8 cellular contexts compared by ENCODE assay signal in genomic region chr10:70232155-70232858, GRCh38. TPM values are rescaled to one million over a fixed set of nuclear protein-coding genes. Genes with fewer than 3 reads are reported as not detected.
DNase-seq lines count a peak whose midpoint lies in the region; ATAC-seq and TF ChIP-seq lines count a peak whose summit lies in the region.

No MANE protein-coding gene starts in this region.

- H3K4me3 ChIP-seq in GM08714 (ENCODE audit: low read length) (peak overlapping the region; percentile 95), endodermal cell (ENCODE audit: low read length) (peak overlapping the region; percentile 90), mucosa of descending colon (peak overlapping the region; percentile 75)

- H3K36me3 ChIP-seq in endodermal cell (ENCODE audit: control insufficient read depth, insufficient read depth, low read length) (peaks cover 27% of the 10 kb centered on the region), mucosa of descending colon (ENCODE audit: low read depth) (no peaks in the 10 kb centered on the region)

- no peak overlapping the region for H3K27ac ChIP-seq in endodermal cell (ENCODE audit: low read depth, low read length)

- ATAC-seq in mucosa of descending colon (peak; percentile 53), GM21390 (IDR thresholded peaks at IDR 0.05; ENCODE audit: unreplicated experiment) (no peak), GM21367 (IDR thresholded peaks at IDR 0.05; ENCODE audit: unreplicated experiment) (no peak)
- ATAC-seq in stimulated activated naive CD8-positive, alpha-beta T cell treated with anti-CD3 and anti-CD28 coated beads, Interleukin-15, amount 100 ng/mL, for 72 hours, result peak; percentile 39

- H3K4me1 ChIP-seq in endodermal cell (ENCODE audit: control insufficient read depth, insufficient read depth, low read length), result no peaks in the 10 kb centered on the region
- peaks cover 36% of the 10 kb centered on the region for H3K4me1 ChIP-seq in mucosa of descending colon (ENCODE audit: low read depth)

- 2 to 3% methylated on average over 12 to 39 of the region's 39 CpGs for WGBS in endodermal cell (ENCODE audit: insufficient coverage in 1 of 2, insufficient read length in 1 of 2), 2 experiments

- POLR2A ChIA-PET in activated CD4-positive, alpha-beta memory T cell treated with anti-CD3 and anti-CD28 coated beads, Interleukin-2, amount 10 ng/mL, durations not matched to agents 7 days and 5 days (lab: Charles Lee), result interaction anchor here (0.7 to 3.9 kb wide), 21 partner anchors 11 to 370 kb away, joined by 3 to 49 read pairs (median 4); partner anchors contain the start of genes EIF4EBP2, PRF1, SAR1A and TYSND1

- CTCF ChIA-PET in activated CD4-positive, alpha-beta memory T cell treated with anti-CD3 and anti-CD28 coated beads, Interleukin-2, amount 10 ng/mL, durations not matched to agents 7 days and 5 days (lab: Charles Lee), result interaction anchor here (0.6 to 4.0 kb wide), 14 partner anchors 10 to 654 kb away, joined by 3 to 62 read pairs (median 4); partner anchors contain the start of gene TYSND1

- TF ChIP-seq CTCF in endodermal cell (conservative IDR thresholded peaks at IDR 0.05) (no peak), mucosa of descending colon (IDR thresholded peaks at IDR 0.05) (no peak)

- H3K9me3 ChIP-seq in endodermal cell (ENCODE audit: control insufficient read depth, low read length), result peaks cover 4% of the 10 kb centered on the region
- no peaks in the 10 kb centered on the region for H3K9me3 ChIP-seq in mucosa of descending colon

- peak overlapping the region; percentile 82 for H3K9ac ChIP-seq in endodermal cell (ENCODE audit: extremely low read depth, low read length, poor library complexity, severe bottlenecking)

- H3K27me3 ChIP-seq in endodermal cell (ENCODE audit: control insufficient read depth, insufficient read depth, low read length, poor library complexity, severe bottlenecking), result no peaks in the 10 kb centered on the region

- H3K9me3 Mint-ChIP-seq in activated CD4-positive, alpha-beta memory T cell treated with anti-CD3 and anti-CD28 coated beads, Interleukin-2, amount 10 ng/mL, durations not matched to agents 7 days and 5 days, result no peaks in the 10 kb centered on the region
- peaks cover 8% of the 10 kb centered on the region for H3K9me3 Mint-ChIP-seq in endodermal cell
- no peaks in the 10 kb centered on the region for H3K9me3 Mint-ChIP-seq in stimulated activated naive CD8-positive, alpha-beta T cell treated with anti-CD3 and anti-CD28 coated beads, Interleukin-15, amount 100 ng/mL, for 72 hours

- DNase-seq in NAMALWA (ENCODE audit: low spot score), result peak; percentile 52
- DNase-seq in activated CD4-positive, alpha-beta memory T cell treated with anti-CD3 and anti-CD28 coated beads, Interleukin-2, amount 10 ng/mL, durations not matched to agents 7 days and 5 days, result peak; percentile 51
- DNase-seq in endodermal cell, result peak; percentile 71
- DNase-seq in mucosa of descending colon, result peak; percentile 79 to 81 (median 79)
- DNase-seq in stimulated activated naive CD8-positive, alpha-beta T cell treated with anti-CD3 and anti-CD28 coated beads, Interleukin-15, amount 100 ng/mL, for 72 hours, result peak; percentile 36 to 49

- intact Hi-C loops in mucosa of descending colon (cut with DNase I, micrococcal nuclease), result no loop called here

- H3K27ac Mint-ChIP-seq in activated CD4-positive, alpha-beta memory T cell treated with anti-CD3 and anti-CD28 coated beads, Interleukin-2, amount 10 ng/mL, durations not matched to agents 7 days and 5 days, result peak overlapping the region; percentile 73
- peak overlapping the region; percentile 94 for H3K27ac Mint-ChIP-seq in endodermal cell
- peak overlapping the region; percentile 38 to 99 for H3K27ac Mint-ChIP-seq in stimulated activated naive CD8-positive, alpha-beta T cell treated with anti-CD3 and anti-CD28 coated beads, Interleukin-15, amount 100 ng/mL, for 72 hours

- H3K27me3 Mint-ChIP-seq in activated CD4-positive, alpha-beta memory T cell treated with anti-CD3 and anti-CD28 coated beads, Interleukin-2, amount 10 ng/mL, durations not matched to agents 7 days and 5 days, result no peaks in the 10 kb centered on the region
- peaks cover 13% of the 10 kb centered on the region for H3K27me3 Mint-ChIP-seq in endodermal cell (ENCODE audit: insufficient read depth)
- H3K27me3 Mint-ChIP-seq in stimulated activated naive CD8-positive, alpha-beta T cell treated with anti-CD3 and anti-CD28 coated beads, Interleukin-15, amount 100 ng/mL, for 72 hours, result no peaks in the 10 kb centered on the region

- peaks cover 18% of the 10 kb centered on the region for H3K36me3 Mint-ChIP-seq in activated CD4-positive, alpha-beta memory T cell treated with anti-CD3 and anti-CD28 coated beads, Interleukin-2, amount 10 ng/mL, durations not matched to agents 7 days and 5 days (ENCODE audit: low read depth)
- H3K36me3 Mint-ChIP-seq in endodermal cell (ENCODE audit: low read depth), result peaks cover 14% of the 10 kb centered on the region

- H3K4me3 Mint-ChIP-seq in activated CD4-positive, alpha-beta memory T cell treated with anti-CD3 and anti-CD28 coated beads, Interleukin-2, amount 10 ng/mL, durations not matched to agents 7 days and 5 days, result peak overlapping the region; percentile 80
- H3K4me3 Mint-ChIP-seq in endodermal cell, result peak overlapping the region; percentile 83
- H3K4me3 Mint-ChIP-seq in stimulated activated naive CD8-positive, alpha-beta T cell treated with anti-CD3 and anti-CD28 coated beads, Interleukin-15, amount 100 ng/mL, for 72 hours, result peak overlapping the region; percentile 80 to 87

- H3K4me1 Mint-ChIP-seq in activated CD4-positive, alpha-beta memory T cell treated with anti-CD3 and anti-CD28 coated beads, Interleukin-2, amount 10 ng/mL, durations not matched to agents 7 days and 5 days, result peaks cover 51% of the 10 kb centered on the region
- peaks cover 4% of the 10 kb centered on the region for H3K4me1 Mint-ChIP-seq in endodermal cell
- H3K4me1 Mint-ChIP-seq in stimulated activated naive CD8-positive, alpha-beta T cell treated with anti-CD3 and anti-CD28 coated beads, Interleukin-15, amount 100 ng/mL, for 72 hours, result peaks cover 39% of the 10 kb centered on the region

RNA-seq across cellular contexts. Expression of gene PPA1, which starts 0.9 kb away (rescaled TPM):
- total RNA-seq in activated CD4-positive, alpha-beta memory T cell treated with anti-CD3 and anti-CD28 coated beads, Interleukin-2, amount 10 ng/mL, durations not matched to agents 7 days and 5 days, result 100 to 1,000 TPM; 155 to 158 TPM
- total RNA-seq in endodermal cell, result 10 to 100 TPM; 63.3 to 72.1 TPM
- 120 TPM for polyA plus RNA-seq in endodermal cell (2013, experiment 1 of 2)
- 119 TPM for polyA plus RNA-seq in endodermal cell (2013, experiment 2 of 2)
- total RNA-seq in mucosa of descending colon, result 100 to 1,000 TPM in 2 of 3 donors, 10 to 100 TPM in 1; 97.1 to 166 (median 100) TPM

RNA-seq across cellular contexts. Expression of gene NPFFR1, which starts 51.5 kb away (rescaled TPM):
- not detected for total RNA-seq in activated CD4-positive, alpha-beta memory T cell treated with anti-CD3 and anti-CD28 coated beads, Interleukin-2, amount 10 ng/mL, durations not matched to agents 7 days and 5 days
- total RNA-seq in endodermal cell, result under 1 TPM in 1 of 2 donors, not detected in 1; 0.02 TPM
- 0.04 TPM for polyA plus RNA-seq in endodermal cell (2013, experiment 1 of 2)
- polyA plus RNA-seq in endodermal cell (2013, experiment 2 of 2), result 0.04 TPM
- total RNA-seq in mucosa of descending colon, result under 1 TPM; 0.06 to 0.10 (median 0.06) TPM

Comparison
In these comparisons a context has a peak if more than half of its experiments do, and no peak if none do; other contexts are left out.
1. ATAC-seq: peak in mucosa of descending colon (single experiment) and stimulated activated naive CD8-positive, alpha-beta T cell treated with anti-CD3 and anti-CD28 coated beads, Interleukin-15, amount 100 ng/mL, for 72 hours (single experiment); none in GM21390 (single experiment) and GM21367 (single experiment).
2. Peak in every context shown above with its lines, with median percentiles within 50 percentile points of each other: H3K4me3 ChIP-seq, DNase-seq, H3K27ac Mint-ChIP-seq and H3K4me3 Mint-ChIP-seq.